ENCODE assay signal across 8 cellular contexts in genomic region chr10:119306514-119306951, GRCh38.
DNase-seq lines count a peak whose midpoint lies in the region; ATAC-seq and TF ChIP-seq lines count a peak whose summit lies in the region.

No MANE protein-coding gene starts in this region.

- no peaks in the 10 kb centered on the region for H3K27me3 Mint-ChIP-seq in endodermal cell (ENCODE audit: insufficient read depth)
- H3K27me3 Mint-ChIP-seq in Caco-2 (ENCODE audit: insufficient read depth, unreplicated experiment): no peaks in the 10 kb centered on the region

- POLR2A ChIA-PET in Caco-2 (lab: Charles Lee): no interaction called here

- H3K36me3 ChIP-seq in endodermal cell (ENCODE audit: control insufficient read depth, insufficient read depth, low read length) (no peaks in the 10 kb centered on the region), Caco-2 (ENCODE audit: control insufficient read depth, insufficient read depth, low read length) (no peaks in the 10 kb centered on the region)

- H3K4me3 Mint-ChIP-seq in endodermal cell (no peak overlapping the region), Caco-2 (ENCODE audit: unreplicated experiment) (no peak overlapping the region)

- H3K4me3 ChIP-seq in endodermal cell (ENCODE audit: low read length): no peak overlapping the region
- no peak overlapping the region for H3K4me3 ChIP-seq in Caco-2 (ENCODE audit: low read depth, low read length)

- intact Hi-C loops in Caco-2 (cut with micrococcal nuclease; ENCODE audit: unreplicated experiment): no loop called here

- TF ChIP-seq CTCF in endodermal cell (conservative IDR thresholded peaks at IDR 0.05) (peak; percentile 57), Caco-2 (IDR thresholded peaks at IDR 0.05; ENCODE audit: insufficient read depth in 1 of 2, low read depth in 1 of 2, low read length in 1 of 2, severe bottlenecking in 1 of 2, unreplicated experiment in 1 of 2) (peak in 1 of 2 experiments; percentile 24)

- CTCF ChIA-PET in Caco-2 (lab: Charles Lee): no interaction called here

- H3K4me1 Mint-ChIP-seq in endodermal cell (no peaks in the 10 kb centered on the region), Caco-2 (ENCODE audit: low read depth, unreplicated experiment) (peaks cover 10% of the 10 kb centered on the region)

- H3K27ac Mint-ChIP-seq in endodermal cell: no peak overlapping the region
- no peak overlapping the region for H3K27ac Mint-ChIP-seq in Caco-2 (ENCODE audit: unreplicated experiment)

- no peak overlapping the region for H3K27ac ChIP-seq in endodermal cell (ENCODE audit: low read depth, low read length)

- no TSS peak for BruUV-seq in Caco-2 (replicated peaks; lab: Mats Ljungman, UMichigan)

- no peaks in the 10 kb centered on the region for H3K27me3 ChIP-seq in endodermal cell (ENCODE audit: control insufficient read depth, insufficient read depth, low read length, poor library complexity, severe bottlenecking)
- no peaks in the 10 kb centered on the region for H3K27me3 ChIP-seq in Caco-2 (replicated peaks; ENCODE audit: control insufficient read depth, insufficient read depth, low read length)

- no peak overlapping the region for H3K9ac ChIP-seq in endodermal cell (ENCODE audit: extremely low read depth, low read length, poor library complexity, severe bottlenecking)

- peaks cover 4% of the 10 kb centered on the region for H3K4me1 ChIP-seq in endodermal cell (ENCODE audit: control insufficient read depth, insufficient read depth, low read length)
- peaks cover 25% of the 10 kb centered on the region for H3K4me1 ChIP-seq in Caco-2

- ATAC-seq in GM21360 (IDR thresholded peaks at IDR 0.05; ENCODE audit: unreplicated experiment): peak; percentile 57

- no peaks in the 10 kb centered on the region for H3K9me3 ChIP-seq in endodermal cell (ENCODE audit: control insufficient read depth, low read length)
- no peaks in the 10 kb centered on the region for H3K9me3 ChIP-seq in Caco-2

- no peaks in the 10 kb centered on the region for H3K9me3 Mint-ChIP-seq in endodermal cell
- H3K9me3 Mint-ChIP-seq in Caco-2 (ENCODE audit: unreplicated experiment): no peaks in the 10 kb centered on the region

- DNase-seq in COLO668 (lab: John Stamatoyannopoulos, UW; ENCODE audit: unreplicated experiment): peak; percentile 67
- peak; percentile 47 for DNase-seq in HT-29 (ENCODE audit: low spot score)
- peak; percentile 77 for DNase-seq in activated CD4-positive, alpha-beta T cell treated with anti-CD3 and anti-CD28 coated beads for 48 hours
- no peak for DNase-seq in endodermal cell
- DNase-seq in stimulated activated CD4-positive, alpha-beta T cell treated with anti-CD3 and anti-CD28 coated beads, Interleukin-12 subunit alpha, Interleukin-12 subunit beta, amount 100 ng/mL, for 48 hours (ENCODE audit: low read depth in 2 of 3, low spot score in 1 of 3): peak; percentile 35 to 51 (median 42)
- no peak for DNase-seq in NCI-H748 treated with DMSO at 0.1 percent for 48 hours (lab: John Stamatoyannopoulos, UW)
- no peak for DNase-seq in Caco-2

- WGBS in endodermal cell (ENCODE audit: insufficient coverage in 1 of 2, insufficient read length in 1 of 2), 2 experiments: 87% methylated on average over 9 of the region's 9 CpGs; no CpG with 5 or more reads in 1 of the 2 experiments

- H3K36me3 Mint-ChIP-seq in endodermal cell (ENCODE audit: low read depth) (no peaks in the 10 kb centered on the region), Caco-2 (ENCODE audit: insufficient read depth, unreplicated experiment) (no peaks in the 10 kb centered on the region)

Comparison
In these comparisons a context has a peak if more than half of its experiments do, and no peak if none do; other contexts are left out.
1. DNase-seq: peak in COLO668 (single experiment), HT-29 (single experiment), activated CD4-positive, alpha-beta T cell treated with anti-CD3 and anti-CD28 coated beads for 48 hours (single experiment) and stimulated activated CD4-positive, alpha-beta T cell treated with anti-CD3 and anti-CD28 coated beads, Interleukin-12 subunit alpha, Interleukin-12 subunit beta, amount 100 ng/mL, for 48 hours (3 of 3); none in endodermal cell (single experiment), NCI-H748 treated with DMSO at 0.1 percent for 48 hours (single experiment) and Caco-2 (0 of 2).